ENCODE assay signal across 8 cellular contexts in genomic region chr11:117178210-117179034, GRCh38. TPM values are rescaled to one million over a fixed set of nuclear protein-coding genes. Genes with fewer than 3 reads are reported as not detected.
DNase-seq lines count a peak whose midpoint lies in the region; ATAC-seq and TF ChIP-seq lines count a peak whose summit lies in the region.

SIDT2 (plus strand) TSS chr11:117178743; CDS start chr11:117179264, 521 bp downstream.

- TF ChIP-seq RAD21 in Ishikawa (IDR thresholded peaks at IDR 0.05; ENCODE audit: low read depth): no peak

- no peaks in the 10 kb centered on the region for H4K20me1 ChIP-seq in PC-3 (ENCODE audit: low read length)

- peaks cover 4% of the 10 kb centered on the region for H3F3A ChIP-seq in PC-3 (ENCODE audit: low read length, unreplicated experiment)

- no peaks in the 10 kb centered on the region for H3K79me2 ChIP-seq in PC-3 (ENCODE audit: low read length)

- H3K9me3 ChIP-seq in PC-3 (ENCODE audit: low read length): no peaks in the 10 kb centered on the region
- H3K9me3 ChIP-seq in mucosa of descending colon: no peaks in the 10 kb centered on the region

- H3K27me3 ChIP-seq in PC-3 (ENCODE audit: low read length): no peaks in the 10 kb centered on the region

- TF ChIP-seq EP300 in Ishikawa (IDR thresholded peaks at IDR 0.05; ENCODE audit: borderline replicate concordance): peak; percentile 37; the same call in 1 of the 2 replicates

- peaks cover 24% of the 10 kb centered on the region for H3K4me1 ChIP-seq in PC-3 (ENCODE audit: insufficient read depth, low read length)
- H3K4me1 ChIP-seq in mucosa of descending colon (ENCODE audit: low read depth): peaks cover 41% of the 10 kb centered on the region

- no peaks in the 10 kb centered on the region for H3K9me2 ChIP-seq in PC-3 (replicated peaks; ENCODE audit: low read length)

- ATAC-seq in GM21529 (IDR thresholded peaks at IDR 0.05; ENCODE audit: unreplicated experiment): peak; percentile 88
- ATAC-seq in PC-3: peak; percentile 88
- peak; percentile 90 for ATAC-seq in mucosa of descending colon

- H3K27ac ChIP-seq in PC-3 (ENCODE audit: low read length) (peak within 1 kb of the TSS; percentile 32), epithelial cell of prostate (peak within 1 kb of the TSS; percentile 72)

- peak within 1 kb of the TSS; percentile 95 for H2AFZ ChIP-seq in PC-3 (ENCODE audit: low read length)

- H3K9ac ChIP-seq in PC-3 (ENCODE audit: low read length): peak within 1 kb of the TSS; percentile 67

- H3K36me3 ChIP-seq in PC-3 (ENCODE audit: low read depth, low read length) (no peaks in the 10 kb centered on the region), mucosa of descending colon (ENCODE audit: low read depth) (no peaks in the 10 kb centered on the region)

- BruUV-seq in PC-3 (replicated peaks; lab: Mats Ljungman, UMichigan): no TSS peak

- CTCF ChIA-PET in PC-3 (lab: Charles Lee): interaction anchor here (1.1 kb wide), 2 partner anchors 34 to 53 kb away, joined by 3 read pairs; partner anchors contain the start of gene PAFAH1B2

- POLR2A ChIA-PET in PC-3 (lab: Charles Lee; ENCODE audit: unreplicated experiment): interaction anchor here (0.5 to 0.9 kb wide), 2 partner anchors 16 to 34 kb away, joined by 4 read pairs; partner anchors contain the start of gene PAFAH1B2

- H3K4me3 ChIP-seq in PC-3 (ENCODE audit: low read length) (peak within 1 kb of the TSS; percentile 97), mucosa of descending colon (peak within 1 kb of the TSS; percentile 72)

- H3K4me2 ChIP-seq in PC-3 (ENCODE audit: low read length): peak within 1 kb of the TSS; percentile 100

- DNase-seq in DMS 273 treated with DMSO at 0.1 percent for 48 hours (lab: John Stamatoyannopoulos, UW) (peak; percentile 25), PC-3 (peak; percentile 98), activated T-cell treated with anti-CD3 and anti-CD28 coated beads for 48 hours (ENCODE audit: low read depth) (peak; percentile 86), epithelial cell of prostate (ENCODE audit: low read depth, low spot score) (peak; percentile 37), mucosa of descending colon (peak; percentile 95 to 98 (median 97))
- DNase-seq in stimulated activated CD8-positive, alpha-beta memory T cell treated with anti-CD3 and anti-CD28 coated beads, Interleukin-4, amount 100 ng/mL, for 24 hours (ENCODE audit: low read depth): peak; percentile 86

- TF ChIP-seq CTCF in PC-3 (conservative IDR thresholded peaks at IDR 0.05; ENCODE audit: low read depth, low read length): no peak
- TF ChIP-seq CTCF in mucosa of descending colon (IDR thresholded peaks at IDR 0.05): no peak

- intact Hi-C loops in PC-3 (cut with micrococcal nuclease): loop anchor here (2.0 to 5.0 kb wide), 2 partner anchors 36 to 52 kb away; partner anchors contain the start of gene PAFAH1B2
- intact Hi-C loops in mucosa of descending colon (cut with DNase I, micrococcal nuclease): no loop called here

TF ChIP-seq in Ishikawa, 13 proteins besides CTCF, POLR2A, EP300 and RAD21:
- TF ChIP-seq TEAD4 (IDR thresholded peaks at IDR 0.05) (no peak; the same call in 1 of the 2 replicates), TCF12 (IDR thresholded peaks at IDR 0.05; ENCODE audit: low read depth) (no peak), USF1 (IDR thresholded peaks at IDR 0.05) (no peak), MAX (IDR thresholded peaks at IDR 0.05) (peak; percentile 98), YY1 (IDR thresholded peaks at IDR 0.05; ENCODE audit: low read depth) (peak; percentile 37; the same call in 1 of the 2 replicates), FOXM1 (IDR thresholded peaks at IDR 0.05; ENCODE audit: borderline replicate concordance, low read depth) (no peak; the same call in 1 of the 2 replicates), TAF1 (IDR thresholded peaks at IDR 0.05; ENCODE audit: low read depth) (peak; percentile 51; the same call in 1 of the 2 replicates), NFIC (IDR thresholded peaks at IDR 0.05) (no peak), ZBTB7A (IDR thresholded peaks at IDR 0.05; ENCODE audit: low read depth) (peak; percentile 80; the same call in 1 of the 2 replicates), CEBPB (IDR thresholded peaks at IDR 0.05) (no peak), REST (IDR thresholded peaks at IDR 0.05; ENCODE audit: low read depth) (no peak), EGR1 (IDR thresholded peaks at IDR 0.05) (peak; percentile 14; the same call in 1 of the 2 replicates), CREB1 (IDR thresholded peaks at IDR 0.05; ENCODE audit: low read depth) (peak; percentile 74)
TF ChIP-seq in Ishikawa: peak in this region for 6.

RNA-seq across cellular contexts. Expression of gene SIDT2, which starts in this region (rescaled TPM):
- total RNA-seq in PC-3 (2014; rRNA removed): 13.6 and 22.7 TPM in 2 replicates
- total RNA-seq in mucosa of descending colon: 10 to 100 TPM; 69.8 to 76.3 (median 71.4) TPM

Comparison
In these comparisons a context has a peak if more than half of its experiments do, and no peak if none do; other contexts are left out.
1. Peak in every context shown above with its lines: DNase-seq, ATAC-seq, H3K4me3 ChIP-seq and H3K27ac ChIP-seq.
2. DNase-seq: peak in every context shown above with its lines; median percentile 98 in PC-3; 97 in mucosa of descending colon; 86 in activated T-cell treated with anti-CD3 and anti-CD28 coated beads for 48 hours; 86 in stimulated activated CD8-positive, alpha-beta memory T cell treated with anti-CD3 and anti-CD28 coated beads, Interleukin-4, amount 100 ng/mL, for 24 hours; 37 in epithelial cell of prostate; 25 in DMS 273 treated with DMSO at 0.1 percent for 48 hours.